Comparison of ENCODE assay signal across 17 cellular contexts in genomic region chr21:33552093-33552998, GRCh38. TPM values are rescaled to one million over a fixed set of nuclear protein-coding genes. Genes with fewer than 3 reads are reported as not detected.
DNase-seq lines count a peak whose midpoint lies in the region; ATAC-seq and TF ChIP-seq lines count a peak whose summit lies in the region.
"Had no signal": no experiment of that assay in that cellular context is flagged by ENCODE, and none has a peak within 500 bp of the region (broad histone marks: within the 10 kb centered on the region; RNA-seq: fewer than 3 reads in every experiment).

No MANE protein-coding gene starts in this region.

- POLR2A ChIA-PET in PC-3 (lab: Charles Lee; ENCODE audit: unreplicated experiment): no interaction called here

- no peak for TF ChIP-seq CTCF in type B pancreatic cell (conservative IDR thresholded peaks at IDR 0.05)
- no peak for TF ChIP-seq CTCF in PC-3 (conservative IDR thresholded peaks at IDR 0.05; ENCODE audit: low read depth, low read length)

- H3K9ac ChIP-seq in PC-3 (ENCODE audit: low read length): no peak overlapping the region

- H3K27ac ChIP-seq in right cardiac atrium (ENCODE audit: low read length) (no peak overlapping the region), PC-3 (ENCODE audit: low read length) (no peak overlapping the region)
- H3K27ac ChIP-seq: gastrocnemius medialis, vagina, WERI-Rb-1 had no signal

- H3K4me1 ChIP-seq in right cardiac atrium (ENCODE audit: control insufficient read depth, insufficient read depth, low read length): peaks cover 4% of the 10 kb centered on the region
- H3K4me1 ChIP-seq in PC-3 (ENCODE audit: insufficient read depth, low read length): no peaks in the 10 kb centered on the region

- H3K9me3 ChIP-seq in right cardiac atrium (ENCODE audit: control insufficient read depth, low read length) (no peaks in the 10 kb centered on the region), PC-3 (ENCODE audit: low read length) (no peaks in the 10 kb centered on the region)
- H3K9me3 ChIP-seq: gastrocnemius medialis, vagina had no signal

- WGBS in right cardiac atrium: 97% methylated on average over 24 of the region's 24 CpGs

- intact Hi-C loops in left ventricle myocardium superior (cut with micrococcal nuclease): no loop called here
- intact Hi-C loops in cardiac septum (cut with DNase I): no loop called here
- intact Hi-C loops in right cardiac atrium (cut with DNase I): no loop called here
- intact Hi-C loops in PC-3 (cut with micrococcal nuclease): no loop called here

- peaks cover 87% of the 10 kb centered on the region for H3K36me3 ChIP-seq in PC-3 (ENCODE audit: low read depth, low read length)

- H3K4me2 ChIP-seq in PC-3 (ENCODE audit: low read length): no peak overlapping the region

- no peaks in the 10 kb centered on the region for H3K27me3 Mint-ChIP-seq in type B pancreatic cell

- H2AFZ ChIP-seq in PC-3 (ENCODE audit: low read length): no peak overlapping the region

- CTCF ChIA-PET in PC-3 (lab: Charles Lee): no interaction called here

- H3K36me3 Mint-ChIP-seq in type B pancreatic cell: peaks cover 60% of the 10 kb centered on the region

- no TSS peak for BruUV-seq in PC-3 (replicated peaks; lab: Mats Ljungman, UMichigan)

- DNase-seq in left ventricle myocardium superior (no peak), cardiac septum (ENCODE audit: low spot score) (no peak), RKO (ENCODE audit: low spot score) (peak; percentile 60), right cardiac atrium (no peak), type B pancreatic cell (ENCODE audit: extremely low spot score, unreplicated experiment) (no peak), GM19240 (ENCODE audit: insufficient read length, low spot score) (no peak), T-helper 9 cell (no peak), PC-3 (no peak)
- DNase-seq: activated CD8-positive, alpha-beta memory T cell treated with anti-CD3 and anti-CD28 coated beads, Interleukin-2, amount 50 U/mL, for 48 hours; gastrocnemius medialis; KG1; mesenchymal stem cell; NCI-H1417; NCI-H446; nucleus accumbens; WERI-Rb-1 had no signal

- H3K9me2 ChIP-seq in PC-3 (replicated peaks; ENCODE audit: low read length): no peaks in the 10 kb centered on the region

- no peaks in the 10 kb centered on the region for H3K27me3 ChIP-seq in right cardiac atrium (ENCODE audit: control insufficient read depth, insufficient read depth)
- no peaks in the 10 kb centered on the region for H3K27me3 ChIP-seq in PC-3 (ENCODE audit: low read length)
- H3K27me3 ChIP-seq: gastrocnemius medialis, vagina had no signal

- H3K4me3 Mint-ChIP-seq in type B pancreatic cell: no peak overlapping the region

- H4K20me1 ChIP-seq in PC-3 (ENCODE audit: low read length): peaks cover 91% of the 10 kb centered on the region

- peak overlapping the region; percentile 35 for H3K27ac Mint-ChIP-seq in type B pancreatic cell

- peaks cover 5% of the 10 kb centered on the region for H3K4me1 Mint-ChIP-seq in type B pancreatic cell (ENCODE audit: unreplicated experiment)

- ATAC-seq in left ventricle myocardium superior (peak; percentile 25), right cardiac atrium (peak; percentile 22 to 23), PC-3 (no peak)
- ATAC-seq: gastrocnemius medialis had no signal

- H3K79me2 ChIP-seq in PC-3 (ENCODE audit: low read length): peaks cover 99% of the 10 kb centered on the region

- no peaks in the 10 kb centered on the region for H3F3A ChIP-seq in PC-3 (ENCODE audit: low read length, unreplicated experiment)

- H3K4me3 ChIP-seq in right cardiac atrium (ENCODE audit: low read length) (no peak overlapping the region), PC-3 (ENCODE audit: low read length) (no peak overlapping the region)
- H3K4me3 ChIP-seq: gastrocnemius medialis, vagina had no signal

- no peaks in the 10 kb centered on the region for H3K9me3 Mint-ChIP-seq in type B pancreatic cell

RNA-seq across cellular contexts. Expression of gene SON, which starts 9.5 kb away (rescaled TPM):
- 141 TPM for total RNA-seq in left ventricle myocardium superior
- total RNA-seq in cardiac septum: 212 TPM
- 100 to 1,000 TPM; 162 to 204 (median 178) TPM for total RNA-seq in right cardiac atrium
- 91.2 TPM for polyA plus RNA-seq in right cardiac atrium
- total RNA-seq in type B pancreatic cell (ENCODE audit: low replicate concordance): 310 and 329 TPM in 2 replicates
- total RNA-seq in PC-3 (2014; rRNA removed): 180 and 373 TPM in 2 replicates

RNA-seq across cellular contexts. Expression of gene GART, which starts 10.4 kb away (rescaled TPM):
- total RNA-seq in left ventricle myocardium superior (33.4 TPM), cardiac septum (45.3 TPM), right cardiac atrium (10 to 100 TPM; 28.6 to 47.4 (median 31.3) TPM), type B pancreatic cell (ENCODE audit: low replicate concordance) (63.6 and 107 TPM in 2 replicates), PC-3 (2014; rRNA removed) (118 and 142 TPM in 2 replicates)
- polyA plus RNA-seq in right cardiac atrium: 12.7 TPM

RNA-seq across cellular contexts. Expression of gene DONSON, which starts 36.1 kb away (rescaled TPM):
- total RNA-seq in left ventricle myocardium superior: 7.6 TPM
- 8.2 TPM for total RNA-seq in cardiac septum
- total RNA-seq in right cardiac atrium: 1 to 10 TPM; 4.2 to 5.9 (median 5.4) TPM
- 3.9 TPM for polyA plus RNA-seq in right cardiac atrium
- total RNA-seq in type B pancreatic cell (ENCODE audit: low replicate concordance): 17.3 and 27.4 TPM in 2 replicates
- 29.2 and 41.9 TPM in 2 replicates for total RNA-seq in PC-3 (2014; rRNA removed)
